Comparison of ENCODE assay signal across 8 cellular contexts in the genomic region with DNA sequence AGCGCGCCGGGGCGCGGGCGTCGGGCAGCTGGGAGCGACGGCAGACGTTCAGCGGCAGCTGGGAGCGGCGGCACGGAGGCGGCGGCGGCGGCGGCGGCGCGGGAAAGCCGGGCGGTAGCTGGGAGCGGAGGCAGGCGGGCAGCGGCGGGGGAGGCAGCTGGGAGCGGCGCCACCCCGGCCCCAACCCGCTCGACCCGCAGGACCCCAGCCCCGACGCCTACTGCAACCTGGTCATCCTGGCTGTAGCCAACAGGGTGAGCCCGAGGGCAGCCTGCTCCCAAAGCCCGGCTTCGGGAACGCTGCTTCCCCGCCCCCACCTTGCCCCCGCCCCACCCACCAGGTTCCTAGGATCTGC. TPM values are rescaled to one million over a fixed set of nuclear protein-coding genes. Genes with fewer than 3 reads are reported as not detected.
DNase-seq lines count a peak whose midpoint lies in the region; ATAC-seq and TF ChIP-seq lines count a peak whose summit lies in the region.

No MANE protein-coding gene starts in this region.

- no peaks in the 10 kb centered on the region for H3K36me3 Mint-ChIP-seq in CD4-positive, alpha-beta T cell (ENCODE audit: low read depth)
- 0 out of 2 replicates have a peak, but pooled peaks cover 3% of the 10 kb centered on the region for H3K36me3 Mint-ChIP-seq in WTC11

- peaks cover 25% of the 10 kb centered on the region for H3K4me1 Mint-ChIP-seq in CD4-positive, alpha-beta T cell (ENCODE audit: low read depth)
- peaks cover 40% of the 10 kb centered on the region for H3K4me1 Mint-ChIP-seq in WTC11

- no peak for TF ChIP-seq CTCF in CD4-positive, alpha-beta T cell (IDR thresholded peaks at IDR 0.05)
- TF ChIP-seq CTCF in WTC11 (IDR thresholded peaks at IDR 0.05), result peak; percentile 43; the same call in 1 of the 2 replicates

- H3K27ac ChIP-seq in CD4-positive, alpha-beta T cell (ENCODE audit: low read depth, low read length), result no peak overlapping the region

- no peaks in the 10 kb centered on the region for H3K9me3 ChIP-seq in CD4-positive, alpha-beta T cell (ENCODE audit: control insufficient read depth, low read length)

- no peak for ATAC-seq in CD4-positive, alpha-beta T cell (ENCODE audit: poor library complexity)
- ATAC-seq in HG03432 (IDR thresholded peaks at IDR 0.05; ENCODE audit: unreplicated experiment) (peak; percentile 16), WTC11 (peak; percentile 59), HG03175 (IDR thresholded peaks at IDR 0.05; ENCODE audit: unreplicated experiment) (no peak), GM18520 (IDR thresholded peaks at IDR 0.05; ENCODE audit: unreplicated experiment) (no peak), HG03196 (IDR thresholded peaks at IDR 0.05; ENCODE audit: unreplicated experiment) (no peak)

- intact Hi-C loops in CD4-positive, alpha-beta T cell (cut with DNase I, micrococcal nuclease), result no loop called here

- peaks cover 67% of the 10 kb centered on the region for H3K27me3 ChIP-seq in CD4-positive, alpha-beta T cell (ENCODE audit: control insufficient read depth, insufficient read depth, low read length)

- POLR2A ChIA-PET in CD4-positive, alpha-beta T cell (lab: Charles Lee), result no interaction called here
- POLR2A ChIA-PET in WTC11 (lab: Charles Lee), result interaction anchor here (1.2 kb wide), 1 partner anchor 10 kb away, joined by 5 read pairs; no protein-coding TSS in a partner anchor

- CTCF ChIA-PET in CD4-positive, alpha-beta T cell (lab: Charles Lee), result interaction anchor here (2.7 kb wide), 1 partner anchor 12 kb away, joined by 10 read pairs; no protein-coding TSS in a partner anchor
- CTCF ChIA-PET in WTC11 (lab: Charles Lee), result interaction anchor here (0.6 to 2.7 kb wide), 11 partner anchors 11 to 377 kb away, joined by 3 to 20 read pairs (median 3); a partner anchor contains a TSS

- H3K4me3 Mint-ChIP-seq in CD4-positive, alpha-beta T cell, result peak overlapping the region; percentile 90
- peak overlapping the region; percentile 74 for H3K4me3 Mint-ChIP-seq in WTC11

- DNase-seq in CD4-positive, alpha-beta T cell, result peak in 2 of 10 experiments; percentile 3 to 6
- DNase-seq in WTC11 (ENCODE audit: low spot score) (peak; percentile 81), iPS-NIHi7 (ENCODE audit: extremely low spot score) (peak; percentile 87), germinal center (ENCODE audit: low spot score) (no peak)

- peaks cover 88% of the 10 kb centered on the region for H3K27me3 Mint-ChIP-seq in CD4-positive, alpha-beta T cell
- H3K27me3 Mint-ChIP-seq in WTC11 (ENCODE audit: low read depth), result peaks cover 16% of the 10 kb centered on the region

- no peaks in the 10 kb centered on the region for H3K9me3 Mint-ChIP-seq in CD4-positive, alpha-beta T cell
- H3K9me3 Mint-ChIP-seq in WTC11, result no peaks in the 10 kb centered on the region

- no peak overlapping the region for H3K27ac Mint-ChIP-seq in CD4-positive, alpha-beta T cell
- H3K27ac Mint-ChIP-seq in WTC11, result no peak overlapping the region

TF ChIP-seq in WTC11, 78 proteins besides CTCF, POLR2A, EP300 and RAD21:
- TF ChIP-seq, protein P1, sequence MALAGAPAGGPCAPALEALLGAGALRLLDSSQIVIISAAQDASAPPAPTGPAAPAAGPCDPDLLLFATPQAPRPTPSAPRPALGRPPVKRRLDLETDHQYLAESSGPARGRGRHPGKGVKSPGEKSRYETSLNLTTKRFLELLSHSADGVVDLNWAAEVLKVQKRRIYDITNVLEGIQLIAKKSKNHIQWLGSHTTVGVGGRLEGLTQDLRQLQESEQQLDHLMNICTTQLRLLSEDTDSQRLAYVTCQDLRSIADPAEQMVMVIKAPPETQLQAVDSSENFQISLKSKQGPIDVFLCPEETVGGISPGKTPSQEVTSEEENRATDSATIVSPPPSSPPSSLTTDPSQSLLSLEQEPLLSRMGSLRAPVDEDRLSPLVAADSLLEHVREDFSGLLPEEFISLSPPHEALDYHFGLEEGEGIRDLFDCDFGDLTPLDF (CRISPR knock-in tag; IDR thresholded peaks at IDR 0.05), result no peak
- TF ChIP-seq FOXK1 (CRISPR knock-in tag; IDR thresholded peaks at IDR 0.05) (no peak), ZNF121 (CRISPR knock-in tag; IDR thresholded peaks at IDR 0.05) (no peak), EMX1 (CRISPR knock-in tag; IDR thresholded peaks at IDR 0.05) (no peak), ZNF423 (CRISPR knock-in tag; IDR thresholded peaks at IDR 0.05) (no peak), NFYB (CRISPR knock-in tag; conservative IDR thresholded peaks at IDR 0.05; ENCODE audit: low read depth) (no peak), ZNF416 (CRISPR knock-in tag; IDR thresholded peaks at IDR 0.05) (no peak)
- TF ChIP-seq, protein P2, sequence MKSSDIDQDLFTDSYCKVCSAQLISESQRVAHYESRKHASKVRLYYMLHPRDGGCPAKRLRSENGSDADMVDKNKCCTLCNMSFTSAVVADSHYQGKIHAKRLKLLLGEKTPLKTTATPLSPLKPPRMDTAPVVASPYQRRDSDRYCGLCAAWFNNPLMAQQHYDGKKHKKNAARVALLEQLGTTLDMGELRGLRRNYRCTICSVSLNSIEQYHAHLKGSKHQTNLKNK (CRISPR knock-in tag; IDR thresholded peaks at IDR 0.05), result no peak
- TF ChIP-seq, protein P3, sequence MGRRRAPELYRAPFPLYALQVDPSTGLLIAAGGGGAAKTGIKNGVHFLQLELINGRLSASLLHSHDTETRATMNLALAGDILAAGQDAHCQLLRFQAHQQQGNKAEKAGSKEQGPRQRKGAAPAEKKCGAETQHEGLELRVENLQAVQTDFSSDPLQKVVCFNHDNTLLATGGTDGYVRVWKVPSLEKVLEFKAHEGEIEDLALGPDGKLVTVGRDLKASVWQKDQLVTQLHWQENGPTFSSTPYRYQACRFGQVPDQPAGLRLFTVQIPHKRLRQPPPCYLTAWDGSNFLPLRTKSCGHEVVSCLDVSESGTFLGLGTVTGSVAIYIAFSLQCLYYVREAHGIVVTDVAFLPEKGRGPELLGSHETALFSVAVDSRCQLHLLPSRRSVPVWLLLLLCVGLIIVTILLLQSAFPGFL (CRISPR knock-in tag; IDR thresholded peaks at IDR 0.05; ENCODE audit: borderline replicate concordance), result no peak
- TF ChIP-seq, protein P4, sequence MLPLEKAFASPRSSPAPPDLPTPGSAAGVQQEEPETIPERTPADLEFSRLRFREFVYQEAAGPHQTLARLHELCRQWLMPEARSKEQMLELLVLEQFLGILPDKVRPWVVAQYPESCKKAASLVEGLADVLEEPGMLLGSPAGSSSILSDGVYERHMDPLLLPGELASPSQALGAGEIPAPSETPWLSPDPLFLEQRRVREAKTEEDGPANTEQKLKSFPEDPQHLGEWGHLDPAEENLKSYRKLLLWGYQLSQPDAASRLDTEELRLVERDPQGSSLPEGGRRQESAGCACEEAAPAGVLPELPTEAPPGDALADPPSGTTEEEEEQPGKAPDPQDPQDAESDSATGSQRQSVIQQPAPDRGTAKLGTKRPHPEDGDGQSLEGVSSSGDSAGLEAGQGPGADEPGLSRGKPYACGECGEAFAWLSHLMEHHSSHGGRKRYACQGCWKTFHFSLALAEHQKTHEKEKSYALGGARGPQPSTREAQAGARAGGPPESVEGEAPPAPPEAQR (CRISPR knock-in tag; IDR thresholded peaks at IDR 0.05), result no peak
- TF ChIP-seq, protein P5, sequence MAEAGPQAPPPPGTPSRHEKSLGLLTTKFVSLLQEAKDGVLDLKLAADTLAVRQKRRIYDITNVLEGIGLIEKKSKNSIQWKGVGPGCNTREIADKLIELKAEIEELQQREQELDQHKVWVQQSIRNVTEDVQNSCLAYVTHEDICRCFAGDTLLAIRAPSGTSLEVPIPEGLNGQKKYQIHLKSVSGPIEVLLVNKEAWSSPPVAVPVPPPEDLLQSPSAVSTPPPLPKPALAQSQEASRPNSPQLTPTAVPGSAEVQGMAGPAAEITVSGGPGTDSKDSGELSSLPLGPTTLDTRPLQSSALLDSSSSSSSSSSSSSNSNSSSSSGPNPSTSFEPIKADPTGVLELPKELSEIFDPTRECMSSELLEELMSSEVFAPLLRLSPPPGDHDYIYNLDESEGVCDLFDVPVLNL (CRISPR knock-in tag; IDR thresholded peaks at IDR 0.05; ENCODE audit: borderline replicate concordance, low read depth), result no peak
- TF ChIP-seq, protein P6, sequence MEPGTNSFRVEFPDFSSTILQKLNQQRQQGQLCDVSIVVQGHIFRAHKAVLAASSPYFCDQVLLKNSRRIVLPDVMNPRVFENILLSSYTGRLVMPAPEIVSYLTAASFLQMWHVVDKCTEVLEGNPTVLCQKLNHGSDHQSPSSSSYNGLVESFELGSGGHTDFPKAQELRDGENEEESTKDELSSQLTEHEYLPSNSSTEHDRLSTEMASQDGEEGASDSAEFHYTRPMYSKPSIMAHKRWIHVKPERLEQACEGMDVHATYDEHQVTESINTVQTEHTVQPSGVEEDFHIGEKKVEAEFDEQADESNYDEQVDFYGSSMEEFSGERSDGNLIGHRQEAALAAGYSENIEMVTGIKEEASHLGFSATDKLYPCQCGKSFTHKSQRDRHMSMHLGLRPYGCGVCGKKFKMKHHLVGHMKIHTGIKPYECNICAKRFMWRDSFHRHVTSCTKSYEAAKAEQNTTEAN (CRISPR knock-in tag; IDR thresholded peaks at IDR 0.05), result no peak
- TF ChIP-seq, protein P7, sequence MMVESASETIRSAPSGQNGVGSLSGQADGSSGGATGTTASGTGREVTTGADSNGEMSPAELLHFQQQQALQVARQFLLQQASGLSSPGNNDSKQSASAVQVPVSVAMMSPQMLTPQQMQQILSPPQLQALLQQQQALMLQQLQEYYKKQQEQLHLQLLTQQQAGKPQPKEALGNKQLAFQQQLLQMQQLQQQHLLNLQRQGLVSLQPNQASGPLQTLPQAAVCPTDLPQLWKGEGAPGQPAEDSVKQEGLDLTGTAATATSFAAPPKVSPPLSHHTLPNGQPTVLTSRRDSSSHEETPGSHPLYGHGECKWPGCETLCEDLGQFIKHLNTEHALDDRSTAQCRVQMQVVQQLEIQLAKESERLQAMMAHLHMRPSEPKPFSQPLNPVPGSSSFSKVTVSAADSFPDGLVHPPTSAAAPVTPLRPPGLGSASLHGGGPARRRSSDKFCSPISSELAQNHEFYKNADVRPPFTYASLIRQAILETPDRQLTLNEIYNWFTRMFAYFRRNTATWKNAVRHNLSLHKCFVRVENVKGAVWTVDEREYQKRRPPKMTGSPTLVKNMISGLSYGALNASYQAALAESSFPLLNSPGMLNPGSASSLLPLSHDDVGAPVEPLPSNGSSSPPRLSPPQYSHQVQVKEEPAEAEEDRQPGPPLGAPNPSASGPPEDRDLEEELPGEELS (CRISPR knock-in tag; IDR thresholded peaks at IDR 0.05), result no peak

RNA-seq across cellular contexts. Expression of a gene that starts 8.9 kb away (rescaled TPM):
- total RNA-seq in CD4-positive, alpha-beta T cell, result not detected
- 7.8 to 10.9 TPM (median 9.1 TPM) in 3 replicates for total RNA-seq in WTC11 (2021)

RNA-seq across cellular contexts. Expression of a gene that starts 32.9 kb away (rescaled TPM):
- 1 to 10 TPM in 1 of 2 experiments, under 1 TPM in 1; 0.67 to 1.0 TPM for total RNA-seq in CD4-positive, alpha-beta T cell
- 1.2 to 1.4 TPM (median 1.3 TPM) in 3 replicates for total RNA-seq in WTC11 (2021)

RNA-seq across cellular contexts. Expression of a gene that starts 51.2 kb away (rescaled TPM):
- total RNA-seq in CD4-positive, alpha-beta T cell, result not detected
- total RNA-seq in WTC11 (2021), result 2.3 to 2.6 TPM (median 2.5 TPM) in 3 replicates

Comparison
In these comparisons a context has a peak if more than half of its experiments do, and no peak if none do; other contexts are left out.
1. ATAC-seq: peak in HG03432 (single experiment) and WTC11 (single experiment); none in CD4-positive, alpha-beta T cell (single experiment), HG03175 (single experiment), GM18520 (single experiment) and HG03196 (single experiment).